ENCODE assay signal across 10 cellular contexts in the genomic region with DNA sequence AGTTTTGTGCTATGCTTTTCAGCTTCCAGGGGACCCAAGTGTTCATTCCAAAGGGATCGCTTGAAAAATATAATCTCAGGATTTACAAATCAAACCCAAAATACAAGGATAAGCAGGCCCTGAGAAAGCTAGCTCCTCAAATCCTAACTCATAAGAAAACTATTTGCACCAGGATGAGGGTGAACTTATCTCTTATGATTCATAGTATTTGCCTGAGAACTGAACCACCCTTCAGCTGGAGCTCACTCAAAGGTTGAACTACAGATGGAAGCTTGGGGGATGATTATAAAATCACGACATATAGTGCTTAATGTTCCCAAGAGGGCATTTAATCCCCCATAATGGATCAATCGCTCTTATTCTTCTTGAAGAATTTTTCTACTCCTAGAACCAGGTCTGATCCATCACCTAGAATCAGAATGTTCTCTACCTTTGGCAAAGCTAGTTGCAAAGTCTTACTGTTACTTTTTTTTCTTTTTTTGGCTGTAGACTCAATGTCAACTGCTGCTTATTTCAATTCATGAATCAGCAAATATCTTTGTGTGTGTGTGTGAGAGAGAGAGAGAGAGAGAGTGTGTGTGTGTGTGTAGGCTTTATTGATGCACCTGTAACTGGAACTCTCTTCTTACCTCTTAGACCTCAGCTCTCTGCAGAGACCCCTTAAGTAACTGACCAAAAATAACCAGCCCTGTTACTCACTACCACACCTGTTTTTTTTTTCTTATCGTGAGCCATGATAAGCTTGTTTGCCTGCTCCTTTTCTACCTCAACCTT. TPM values are rescaled to one million over a fixed set of nuclear protein-coding genes. Genes with fewer than 3 reads are reported as not detected.
DNase-seq lines count a peak whose midpoint lies in the region; ATAC-seq and TF ChIP-seq lines count a peak whose summit lies in the region.
"Had no signal": no experiment of that assay in that cellular context is flagged by ENCODE, and none has a peak within 500 bp of the region (broad histone marks: within the 10 kb centered on the region; RNA-seq: fewer than 3 reads in every experiment).

No MANE protein-coding gene starts in this region.

- ATAC-seq in Panc1, result no peak
- no peak for ATAC-seq in lower lobe of right lung
- ATAC-seq: heart left ventricle had no signal

- POLR2A ChIA-PET in Panc1 (lab: Charles Lee), result no interaction called here

- H3K27me3 ChIP-seq in Panc1 (ENCODE audit: control insufficient read depth, insufficient read depth, low read length) (no peaks in the 10 kb centered on the region), lower lobe of right lung (ENCODE audit: low read depth) (no peaks in the 10 kb centered on the region)
- no peaks in the 10 kb centered on the region for H3K27me3 ChIP-seq in effector memory CD4-positive, alpha-beta T cell (replicated peaks; ENCODE audit: control insufficient read depth, insufficient read depth, low read length, poor library complexity, severe bottlenecking)

- peak; percentile 88 for DNase-seq in EL
- DNase-seq in Panc1 (ENCODE audit: low read depth, low spot score), result no peak
- DNase-seq in effector memory CD4-positive, alpha-beta T cell, result no peak
- DNase-seq in renal cortical epithelial cell (ENCODE audit: low read depth), result peak; percentile 43
- DNase-seq in GF-D8 (lab: John Stamatoyannopoulos, UW), result no peak
- no peak for DNase-seq in cardiac septum (ENCODE audit: low spot score)
- DNase-seq in lower lobe of right lung, result no peak
- DNase-seq: heart left ventricle, retina had no signal

- intact Hi-C loops in Panc1 (cut with micrococcal nuclease; ENCODE audit: unreplicated experiment), result no loop called here
- intact Hi-C loops in cardiac septum (cut with DNase I), result no loop called here
- intact Hi-C loops in lower lobe of right lung (cut with DNase I), result no loop called here

- H3K4me1 ChIP-seq in Panc1 (ENCODE audit: control insufficient read depth, insufficient read depth, low read length) (0 out of 2 replicates have a peak, but pooled peaks cover 6% of the 10 kb centered on the region), lower lobe of right lung (peaks cover 3% of the 10 kb centered on the region)
- peaks cover 42% of the 10 kb centered on the region for H3K4me1 ChIP-seq in effector memory CD4-positive, alpha-beta T cell (ENCODE audit: control insufficient read depth, insufficient read depth, low read length, poor library complexity, severe bottlenecking)

- H3K9me3 ChIP-seq in Panc1 (ENCODE audit: control insufficient read depth, insufficient read depth, low read depth, low read length) (peaks cover 3% of the 10 kb centered on the region; the same call in 1 of the 2 replicates), lower lobe of right lung (no peaks in the 10 kb centered on the region)
- H3K9me3 ChIP-seq in effector memory CD4-positive, alpha-beta T cell (ENCODE audit: control insufficient read depth, low read length), result no peaks in the 10 kb centered on the region
- H3K9me3 ChIP-seq: heart left ventricle had no signal

- no peaks in the 10 kb centered on the region for H3K36me3 ChIP-seq in Panc1 (ENCODE audit: control insufficient read depth, insufficient read depth, low read length)
- no peaks in the 10 kb centered on the region for H3K36me3 ChIP-seq in effector memory CD4-positive, alpha-beta T cell (ENCODE audit: control insufficient read depth, insufficient read depth, low read length)
- H3K36me3 ChIP-seq in lower lobe of right lung, result no peaks in the 10 kb centered on the region
- H3K36me3 ChIP-seq: HAP-1, heart left ventricle had no signal

- BruUV-seq in Panc1 (replicated peaks; lab: Mats Ljungman, UMichigan), result no TSS peak

- CTCF ChIA-PET in Panc1 (lab: Charles Lee), result no interaction called here

- TF ChIP-seq CTCF in Panc1 (IDR thresholded peaks at IDR 0.05) (no peak), lower lobe of right lung (IDR thresholded peaks at IDR 0.05) (no peak)

- H3K27ac ChIP-seq in Panc1 (ENCODE audit: low read length), result peak overlapping the region; percentile 23; the same call in 1 of the 2 replicates
- peak overlapping the region; percentile 79 for H3K27ac ChIP-seq in effector memory CD4-positive, alpha-beta T cell (ENCODE audit: insufficient read depth, low read length, poor library complexity, severe bottlenecking)
- H3K27ac ChIP-seq in lower lobe of right lung, result no peak overlapping the region

- in situ Hi-C loops in Panc1 (cut with HindIII; ENCODE audit: low pct_unique_long_range_greater_than_20kb, low sequenced_read_pairs), result no loop called here

- H3K4me3 ChIP-seq in Panc1 (ENCODE audit: low read depth in 2 of 2, low read length in 2 of 2) (no peak overlapping the region), lower lobe of right lung (no peak overlapping the region)
- peak overlapping the region; percentile 53 for H3K4me3 ChIP-seq in effector memory CD4-positive, alpha-beta T cell (ENCODE audit: insufficient read depth, low read depth, low read length, poor library complexity, severe bottlenecking)
- H3K4me3 ChIP-seq: HAP-1 had no signal

RNA-seq across cellular contexts. Expression of a gene that starts 44.8 kb away (rescaled TPM):
- total RNA-seq in Panc1 (2021; ENCODE audit: unreplicated experiment) (151 TPM), renal cortical epithelial cell (98.6 and 119 TPM in 2 replicates), cardiac septum (1.7 TPM), lower lobe of right lung (13.4 TPM)
- 176 TPM for polyA plus RNA-seq in Panc1 (2012; ENCODE audit: insufficient read length)

Comparison
In these comparisons a context has a peak if more than half of its experiments do, and no peak if none do; other contexts are left out.
1. DNase-seq: peak in EL (single experiment) and renal cortical epithelial cell (single experiment); none in Panc1 (single experiment), effector memory CD4-positive, alpha-beta T cell (0 of 3), GF-D8 (single experiment), cardiac septum (single experiment) and lower lobe of right lung (single experiment).